In genomic region chr6:154297711-154298110, GRCh38 we compare ENCODE assay signal across 1 cellular context.
TF ChIP-seq lines count a peak whose summit lies in the region.

No MANE protein-coding gene starts in this region.

TF ChIP-seq in WTC11, 78 proteins besides CTCF, POLR2A, EP300 and RAD21 (continued from another document):
- TF ChIP-seq PRDM15 (CRISPR knock-in tag; IDR thresholded peaks at IDR 0.05) (no peak), FOXP1 (CRISPR knock-in tag; IDR thresholded peaks at IDR 0.05; ENCODE audit: borderline replicate concordance) (no peak), AR (CRISPR knock-in tag; IDR thresholded peaks at IDR 0.05) (no peak), ZNF532 (CRISPR knock-in tag; IDR thresholded peaks at IDR 0.05; ENCODE audit: borderline replicate concordance) (no peak), ZBTB21 (CRISPR knock-in tag; IDR thresholded peaks at IDR 0.05; ENCODE audit: borderline replicate concordance) (no peak), ZNF416 (CRISPR knock-in tag; IDR thresholded peaks at IDR 0.05) (no peak), SOX15 (CRISPR knock-in tag; IDR thresholded peaks at IDR 0.05) (no peak)
- TF ChIP-seq, protein P1, sequence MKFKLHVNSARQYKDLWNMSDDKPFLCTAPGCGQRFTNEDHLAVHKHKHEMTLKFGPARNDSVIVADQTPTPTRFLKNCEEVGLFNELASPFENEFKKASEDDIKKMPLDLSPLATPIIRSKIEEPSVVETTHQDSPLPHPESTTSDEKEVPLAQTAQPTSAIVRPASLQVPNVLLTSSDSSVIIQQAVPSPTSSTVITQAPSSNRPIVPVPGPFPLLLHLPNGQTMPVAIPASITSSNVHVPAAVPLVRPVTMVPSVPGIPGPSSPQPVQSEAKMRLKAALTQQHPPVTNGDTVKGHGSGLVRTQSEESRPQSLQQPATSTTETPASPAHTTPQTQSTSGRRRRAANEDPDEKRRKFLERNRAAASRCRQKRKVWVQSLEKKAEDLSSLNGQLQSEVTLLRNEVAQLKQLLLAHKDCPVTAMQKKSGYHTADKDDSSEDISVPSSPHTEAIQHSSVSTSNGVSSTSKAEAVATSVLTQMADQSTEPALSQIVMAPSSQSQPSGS (CRISPR knock-in tag; IDR thresholded peaks at IDR 0.05; ENCODE audit: borderline replicate concordance, low read depth), result no peak
